ENCODE assay signal across 10 cellular contexts in the genomic region with DNA sequence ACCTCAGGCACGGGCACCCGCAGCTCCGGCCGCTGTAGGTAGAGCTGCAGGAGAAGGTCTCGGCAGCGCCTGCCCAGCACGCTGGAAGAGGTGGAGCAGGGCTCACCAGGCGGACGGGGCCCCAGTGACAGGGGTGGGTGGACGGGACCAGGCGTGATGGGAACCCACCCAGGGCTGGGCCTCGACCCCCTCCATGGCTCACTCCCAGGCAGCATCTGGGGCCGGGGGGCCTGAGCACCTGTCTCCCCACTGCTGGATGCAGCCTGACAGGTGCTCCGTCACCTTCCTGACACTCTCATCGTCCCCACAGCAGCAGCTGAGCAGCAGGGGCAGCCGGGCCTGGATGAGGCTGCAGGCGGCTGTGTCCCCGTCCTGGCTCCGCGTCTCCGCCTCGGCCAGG.
"Had no signal": no experiment of that assay in that cellular context is flagged by ENCODE, and none has a peak within 500 bp of the region (broad histone marks: within the 10 kb centered on the region; RNA-seq: fewer than 3 reads in every experiment).

No MANE protein-coding gene starts in this region.

- H3K4me3 ChIP-seq: GM23338, HAP-1, K562 had no signal

- FAIRE-seq: H1, H54, K562 had no signal

- H3K4me1 ChIP-seq: HAP-1 had no signal

- H3K27ac ChIP-seq: HL-60 had no signal

- H3K9me3 ChIP-seq: HAP-1 had no signal

- H3K4me2 ChIP-seq: GM23338 had no signal

- DNase-seq: HFFc6, IMR-90, KG1 had no signal

- H2AFZ ChIP-seq: GM23338 had no signal

- ATAC-seq: GM23338, HCT116, K562 had no signal
